In the genomic region with DNA sequence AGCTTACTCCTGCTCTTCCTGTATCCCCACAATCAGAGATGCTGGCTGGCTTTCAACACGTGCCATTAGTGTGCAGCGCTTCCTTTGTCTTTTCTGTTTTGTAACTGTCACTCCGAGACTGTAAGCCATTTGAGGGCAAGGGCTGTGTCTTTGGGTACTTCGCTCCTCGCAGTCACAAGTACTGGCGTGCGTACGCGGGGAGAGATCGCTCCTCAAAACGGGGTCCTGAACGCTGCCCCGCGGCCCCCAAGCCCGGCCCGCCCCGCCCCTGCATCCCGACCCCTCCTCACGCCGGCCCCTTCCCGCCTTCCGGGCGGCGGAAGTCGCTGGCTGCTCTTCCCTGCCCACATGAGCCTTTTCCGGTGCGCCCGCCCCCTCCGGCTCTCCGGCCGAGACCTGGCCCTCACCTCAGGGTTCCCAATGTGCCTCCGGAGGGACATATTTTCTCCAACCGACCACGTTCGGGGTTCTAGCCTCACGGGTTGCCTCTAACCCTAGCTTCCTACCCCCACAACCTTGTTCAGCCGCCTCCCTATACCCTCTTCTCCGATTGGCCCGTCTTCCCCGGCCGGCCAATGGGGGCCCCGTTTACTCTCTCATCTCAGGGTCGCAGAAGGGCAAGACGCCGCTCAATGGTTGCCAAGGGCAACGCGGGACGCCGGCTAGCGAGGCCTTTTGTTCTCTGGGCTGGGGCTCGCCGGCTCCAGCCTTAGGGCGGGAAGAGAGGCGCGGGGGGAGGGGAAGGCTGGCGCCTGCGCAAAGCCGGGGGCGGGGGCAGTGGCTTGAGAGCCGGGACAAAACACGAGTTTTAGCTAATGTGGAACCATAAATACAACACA, we compare ENCODE assay signal across 8 cellular contexts. TPM values are rescaled to one million over a fixed set of nuclear protein-coding genes. Genes with fewer than 3 reads are reported as not detected.
DNase-seq lines count a peak whose midpoint lies in the region; ATAC-seq, FAIRE-seq and TF ChIP-seq lines count a peak whose summit lies in the region.

Gene CEP41, minus strand, starts transcription at position 490 of the 839 bp plus-strand sequence. Its CDS starts 50 bp downstream, at position 440.

- H3K4me1 Mint-ChIP-seq in WTC11, result peaks cover 24% of the 10 kb centered on the region

- H3K36me3 Mint-ChIP-seq in WTC11, result no peaks in the 10 kb centered on the region

- CTCF ChIA-PET in AG04449 (lab: Yijun Ruan, JAX), result interaction anchor here (0.8 to 1.1 kb wide), 2 partner anchors 12 to 369 kb away, joined by 3 read pairs; no protein-coding TSS in a partner anchor
- CTCF ChIA-PET in WTC11 (lab: Charles Lee), result interaction anchor here (0.6 to 1.6 kb wide), 3 partner anchors 51 to 168 kb away, joined by 3 to 7 read pairs (median 3); no protein-coding TSS in a partner anchor

- H3K27me3 ChIP-seq in bronchial epithelial cell (ENCODE audit: control insufficient read depth, insufficient read depth, low read length) (no peaks in the 10 kb centered on the region), iPS-20b (ENCODE audit: insufficient read depth, low read length) (no peaks in the 10 kb centered on the region)

- H3K4me3 ChIP-seq in AG04449 (ENCODE audit: low read depth, low read length) (peak within 1 kb of the TSS; percentile 84), bronchial epithelial cell (ENCODE audit: low read depth, low read length) (peak within 1 kb of the TSS; percentile 60), iPS-20b (ENCODE audit: low read length) (peak within 1 kb of the TSS; percentile 83), skin epidermis (peak within 1 kb of the TSS; percentile 42 to 87 (median 68))

- TF ChIP-seq CTCF in AG04449 (IDR thresholded peaks at IDR 0.05; ENCODE audit: insufficient read depth, low read length, missing control alignments), result no peak
- no peak for TF ChIP-seq CTCF in WTC11 (IDR thresholded peaks at IDR 0.05)
- TF ChIP-seq CTCF in bronchial epithelial cell (IDR thresholded peaks at IDR 0.05; ENCODE audit: insufficient read depth, low read length, severe bottlenecking), result no peak

- no peak for FAIRE-seq in bronchial epithelial cell (lab: Jason Lieb, UNC)

- no peaks in the 10 kb centered on the region for H3K36me3 ChIP-seq in bronchial epithelial cell (ENCODE audit: control insufficient read depth, insufficient read depth, low read length)
- H3K36me3 ChIP-seq in iPS-20b (ENCODE audit: insufficient read depth, low read depth, low read length), result no peaks in the 10 kb centered on the region

- DNase-seq in AG04449 (ENCODE audit: low read depth, low spot score), result peak; percentile 77
- peak; percentile 98 for DNase-seq in NCI-H2227 treated with DMSO at 0.1 percent for 48 hours (lab: John Stamatoyannopoulos, UW)
- DNase-seq in WTC11 (ENCODE audit: low spot score), result peak; percentile 99
- DNase-seq in bronchial epithelial cell (ENCODE audit: low read depth), result peak; percentile 85

- no peaks in the 10 kb centered on the region for H3K9me3 Mint-ChIP-seq in WTC11

- no peaks in the 10 kb centered on the region for H3K9me3 ChIP-seq in iPS-20b (ENCODE audit: insufficient read depth, low read depth, low read length)

- peak within 1 kb of the TSS; percentile 97 for H3K27ac Mint-ChIP-seq in WTC11

- H3K27ac ChIP-seq in iPS-20b (ENCODE audit: low read length) (peak within 1 kb of the TSS; percentile 87), skin epidermis (peak within 1 kb of the TSS; percentile 33 to 95 (median 86))

- peaks cover 5% of the 10 kb centered on the region; the same call in 1 of the 2 replicates for H3K27me3 Mint-ChIP-seq in WTC11 (ENCODE audit: low read depth)

- ATAC-seq in GM18909 (IDR thresholded peaks at IDR 0.05; ENCODE audit: poor library complexity, unreplicated experiment) (peak; percentile 99), HG03159 (IDR thresholded peaks at IDR 0.05; ENCODE audit: unreplicated experiment) (peak; percentile 99), WTC11 (peak; percentile 94)

- peaks cover 9% of the 10 kb centered on the region; the same call in 1 of the 2 replicates for H3K4me1 ChIP-seq in iPS-20b (ENCODE audit: insufficient read depth, low read length)

- peak within 1 kb of the TSS; percentile 98 for H3K9ac ChIP-seq in iPS-20b (ENCODE audit: low read depth, low read length)

- POLR2A ChIA-PET in AG04449 (lab: Yijun Ruan, JAX) (interaction anchor here (0.6 to 0.8 kb wide), 3 partner anchors 84 to 258 kb away, joined by 3 read pairs; no protein-coding TSS in a partner anchor), WTC11 (lab: Charles Lee) (interaction anchor here (0.6 to 1.2 kb wide), 3 partner anchors 12 to 207 kb away, joined by 3 read pairs; no protein-coding TSS in a partner anchor)

- peak within 1 kb of the TSS; percentile 87 for H3K4me3 Mint-ChIP-seq in WTC11

TF ChIP-seq in WTC11, 78 proteins besides CTCF, POLR2A, EP300 and RAD21 (continues in another document):
- 0 out of 2 replicates have a peak, but pooled peaks have one; percentile 46 for TF ChIP-seq FOXP1 (CRISPR knock-in tag; IDR thresholded peaks at IDR 0.05; ENCODE audit: borderline replicate concordance)
- no peak for TF ChIP-seq IRF1 (CRISPR knock-in tag; IDR thresholded peaks at IDR 0.05)
- no peak for TF ChIP-seq NFATC4 (CRISPR knock-in tag; IDR thresholded peaks at IDR 0.05)
- no peak for TF ChIP-seq ESRRA (CRISPR knock-in tag; IDR thresholded peaks at IDR 0.05; ENCODE audit: borderline replicate concordance)
- TF ChIP-seq TEAD1 (CRISPR knock-in tag; IDR thresholded peaks at IDR 0.05), result 0 out of 2 replicates have a peak, but pooled peaks have one; percentile 66
- no peak for TF ChIP-seq PREB (CRISPR knock-in tag; IDR thresholded peaks at IDR 0.05; ENCODE audit: borderline replicate concordance)
- TF ChIP-seq, protein P1, sequence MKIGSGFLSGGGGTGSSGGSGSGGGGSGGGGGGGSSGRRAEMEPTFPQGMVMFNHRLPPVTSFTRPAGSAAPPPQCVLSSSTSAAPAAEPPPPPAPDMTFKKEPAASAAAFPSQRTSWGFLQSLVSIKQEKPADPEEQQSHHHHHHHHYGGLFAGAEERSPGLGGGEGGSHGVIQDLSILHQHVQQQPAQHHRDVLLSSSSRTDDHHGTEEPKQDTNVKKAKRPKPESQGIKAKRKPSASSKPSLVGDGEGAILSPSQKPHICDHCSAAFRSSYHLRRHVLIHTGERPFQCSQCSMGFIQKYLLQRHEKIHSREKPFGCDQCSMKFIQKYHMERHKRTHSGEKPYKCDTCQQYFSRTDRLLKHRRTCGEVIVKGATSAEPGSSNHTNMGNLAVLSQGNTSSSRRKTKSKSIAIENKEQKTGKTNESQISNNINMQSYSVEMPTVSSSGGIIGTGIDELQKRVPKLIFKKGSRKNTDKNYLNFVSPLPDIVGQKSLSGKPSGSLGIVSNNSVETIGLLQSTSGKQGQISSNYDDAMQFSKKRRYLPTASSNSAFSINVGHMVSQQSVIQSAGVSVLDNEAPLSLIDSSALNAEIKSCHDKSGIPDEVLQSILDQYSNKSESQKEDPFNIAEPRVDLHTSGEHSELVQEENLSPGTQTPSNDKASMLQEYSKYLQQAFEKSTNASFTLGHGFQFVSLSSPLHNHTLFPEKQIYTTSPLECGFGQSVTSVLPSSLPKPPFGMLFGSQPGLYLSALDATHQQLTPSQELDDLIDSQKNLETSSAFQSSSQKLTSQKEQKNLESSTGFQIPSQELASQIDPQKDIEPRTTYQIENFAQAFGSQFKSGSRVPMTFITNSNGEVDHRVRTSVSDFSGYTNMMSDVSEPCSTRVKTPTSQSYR (CRISPR knock-in tag; IDR thresholded peaks at IDR 0.05), result no peak
- TF ChIP-seq SP1 (CRISPR knock-in tag; conservative IDR thresholded peaks at IDR 0.05), result no peak; the same call in 1 of the 2 replicates
- peak; percentile 63 for TF ChIP-seq CREM (CRISPR knock-in tag; IDR thresholded peaks at IDR 0.05)
- peak; percentile 99 for TF ChIP-seq ZNF121 (CRISPR knock-in tag; IDR thresholded peaks at IDR 0.05)
- TF ChIP-seq, protein P2, sequence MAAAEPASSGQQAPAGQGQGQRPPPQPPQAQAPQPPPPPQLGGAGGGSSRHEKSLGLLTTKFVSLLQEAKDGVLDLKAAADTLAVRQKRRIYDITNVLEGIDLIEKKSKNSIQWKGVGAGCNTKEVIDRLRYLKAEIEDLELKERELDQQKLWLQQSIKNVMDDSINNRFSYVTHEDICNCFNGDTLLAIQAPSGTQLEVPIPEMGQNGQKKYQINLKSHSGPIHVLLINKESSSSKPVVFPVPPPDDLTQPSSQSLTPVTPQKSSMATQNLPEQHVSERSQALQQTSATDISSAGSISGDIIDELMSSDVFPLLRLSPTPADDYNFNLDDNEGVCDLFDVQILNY (CRISPR knock-in tag; IDR thresholded peaks at IDR 0.05), result peak; percentile 81; the same call in 1 of the 2 replicates
- TF ChIP-seq, protein P3, sequence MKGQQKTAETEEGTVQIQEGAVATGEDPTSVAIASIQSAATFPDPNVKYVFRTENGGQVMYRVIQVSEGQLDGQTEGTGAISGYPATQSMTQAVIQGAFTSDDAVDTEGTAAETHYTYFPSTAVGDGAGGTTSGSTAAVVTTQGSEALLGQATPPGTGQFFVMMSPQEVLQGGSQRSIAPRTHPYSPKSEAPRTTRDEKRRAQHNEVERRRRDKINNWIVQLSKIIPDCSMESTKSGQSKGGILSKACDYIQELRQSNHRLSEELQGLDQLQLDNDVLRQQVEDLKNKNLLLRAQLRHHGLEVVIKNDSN (CRISPR knock-in tag; IDR thresholded peaks at IDR 0.05), result no peak
- peak; percentile 84 for TF ChIP-seq NFYB (CRISPR knock-in tag; conservative IDR thresholded peaks at IDR 0.05; ENCODE audit: low read depth)

RNA-seq across cellular contexts. Expression of gene CEP41, which starts in this region (rescaled TPM):
- total RNA-seq in WTC11 (2021) (7.1 to 11.2 TPM (median 10.2 TPM) in 3 replicates), bronchial epithelial cell (3.1 and 4.2 TPM in 2 replicates)

Comparison
In these comparisons a context has a peak if more than half of its experiments do, and no peak if none do; other contexts are left out.
1. Peak in every context shown above with its lines: DNase-seq, ATAC-seq, H3K4me3 ChIP-seq and H3K27ac ChIP-seq.